ENCODE assay signal across 16 cellular contexts in genomic region chr11:80698646-80699045, GRCh38.
"Had no signal": no experiment of that assay in that cellular context is flagged by ENCODE, and none has a peak within 500 bp of the region (broad histone marks: within the 10 kb centered on the region; RNA-seq: fewer than 3 reads in every experiment).

No MANE protein-coding gene starts in this region.

- ATAC-seq: activated CD8-positive, alpha-beta T cell treated with anti-CD3 and anti-CD28 coated beads for 36 hours; activated naive CD4-positive, alpha-beta T cell treated with anti-CD3 and anti-CD28 coated beads, Interleukin-2, amount 50 U/mL, for 72 hours; activated T-cell treated with anti-CD3 and anti-CD28 coated beads, Interleukin-2, amount 50 U/mL, for 4 hours; gastroesophageal sphincter; left lung; natural killer cell treated with Interleukin-12 subunit alpha and Interleukin-12 subunit beta and Interleukin-15 and Interleukin-18, amount 100 ng/mL, for 72 hours had no signal

- H3K27me3 ChIP-seq: gastroesophageal sphincter, left lung, transverse colon had no signal

- H3K27ac ChIP-seq: coronary artery, gastroesophageal sphincter, left lung had no signal

- H3K4me3 ChIP-seq: coronary artery, gastroesophageal sphincter, left lung, transverse colon had no signal

- H3K36me3 ChIP-seq: gastroesophageal sphincter, left lung, transverse colon had no signal

- H3K4me1 ChIP-seq: gastroesophageal sphincter, left lung had no signal

- DNase-seq: activated CD4-positive, alpha-beta T cell treated with anti-CD3 and anti-CD28 coated beads for 4 hours; activated CD8-positive, alpha-beta T cell treated with anti-CD3 and anti-CD28 coated beads for 36 hours; activated effector memory CD4-positive, alpha-beta T cell treated with anti-CD3 and anti-CD28 coated beads, Interleukin-2, amount 50 U/mL, for 16 hours; activated T-cell treated with anti-CD3 and anti-CD28 coated beads, Interleukin-2, amount 50 U/mL, for 4 hours; central memory CD4-positive, alpha-beta T cell; islet precursor cell; left lung; stimulated activated CD4-positive, alpha-beta T cell treated with anti-CD3 and anti-CD28 coated beads, Interleukin-4, amount 100 ng/mL, for 4 hours; stimulated activated CD8-positive, alpha-beta memory T cell treated with anti-CD3 and anti-CD28 coated beads, Interleukin-4, amount 100 ng/mL, for 48 hours; stimulated activated naive CD4-positive, alpha-beta T cell treated with Interleukin-2 at 50 U/mL for 16 hours; T-helper 1 cell; transverse colon had no signal

- H3K9me3 ChIP-seq: gastroesophageal sphincter, left lung, transverse colon had no signal
